ENCODE assay signal across 14 cellular contexts in genomic region chr9:89891221-89892052, GRCh38.
A peak's percentile ranks its signal among the peaks of the same experiment; 100 is the strongest.
DNase-seq lines count a peak whose midpoint lies in the region; ATAC-seq, FAIRE-seq and TF ChIP-seq lines count a peak whose summit lies in the region.
"Had no signal": no experiment of that assay in that cellular context is flagged by ENCODE, and none has a peak within 500 bp of the region (broad histone marks: within the 10 kb centered on the region; RNA-seq: fewer than 3 reads in every experiment).

No MANE protein-coding gene starts in this region.

- no peak overlapping the region for H2BK20ac ChIP-seq in H9 (ENCODE audit: low read depth, low read length, poor library complexity, severe bottlenecking)

- no peak overlapping the region for H4K5ac ChIP-seq in H9 (ENCODE audit: insufficient read length, low read depth, low read length)

- H3K27ac ChIP-seq in H9 (ENCODE audit: insufficient read length, low read depth, low read length) (no peak overlapping the region), gastrocnemius medialis (peak overlapping the region in 3 of 4 donors; percentile 29 to 60 (median 59))

- H3K27me3 Mint-ChIP-seq in H9 (ENCODE audit: low read depth): peaks cover 3% of the 10 kb centered on the region; the same call in 1 of the 2 replicates
- H3K27me3 Mint-ChIP-seq: naive B cell had no signal

- H3K9me3 ChIP-seq in H9 (ENCODE audit: control insufficient read depth, low read depth, low read length) (no peaks in the 10 kb centered on the region), gastrocnemius medialis (no peaks in the 10 kb centered on the region)

- H2BK5ac ChIP-seq in H9 (ENCODE audit: insufficient read length, low read length): no peak overlapping the region

- H3K27me3 ChIP-seq in H9 (ENCODE audit: insufficient read depth, low read length) (no peaks in the 10 kb centered on the region), gastrocnemius medialis (no peaks in the 10 kb centered on the region)

- no peaks in the 10 kb centered on the region for H3K23me2 ChIP-seq in H9 (ENCODE audit: insufficient read length, low read depth, low read length, poor library complexity, severe bottlenecking)

- H3K56ac ChIP-seq in H9 (ENCODE audit: insufficient read length, low read depth, low read length): no peak overlapping the region

- H3K79me1 ChIP-seq in H9 (ENCODE audit: insufficient read depth, low read depth, low read length, poor library complexity, severe bottlenecking): no peaks in the 10 kb centered on the region

- intact Hi-C loops in gastrocnemius medialis (cut with DNase I; ENCODE audit: low total_unique reads): loop anchor here (5.0 kb wide), 1 partner anchor 41 kb away; no protein-coding TSS in a partner anchor

- no peak for FAIRE-seq in H54 (lab: Jason Lieb, UNC)
- FAIRE-seq: K562 had no signal

- no peak for TF ChIP-seq POLR2A in gastrocnemius medialis (IDR thresholded peaks at IDR 0.05)
- TF ChIP-seq POLR2A in H54 (IDR thresholded peaks at IDR 0.05; ENCODE audit: low read depth, low read length): no peak

- DNase-seq in H9 (peak; percentile 10), fibroblast of pulmonary artery (ENCODE audit: low read depth) (peak; percentile 40), medulla oblongata (ENCODE audit: extremely low spot score) (peak; percentile 79), gastrocnemius medialis (peak in 1 of 2 donors; percentile 29), activated gamma-delta T cell (lab: John Stamatoyannopoulos, UW) (no peak), H54 (ENCODE audit: insufficient read length, low spot score) (no peak), SHP77 treated with DMSO at 0.1 percent for 48 hours (lab: John Stamatoyannopoulos, UW) (no peak)
- no peak for DNase-seq in activated naive CD4-positive, alpha-beta T cell treated with anti-CD3 and anti-CD28 coated beads, Interleukin-2, amount 50 U/mL, for 16 hours
- DNase-seq: activated CD4-positive, alpha-beta memory T cell treated with anti-CD3 and anti-CD28 coated beads, Interleukin-2, amount 10 ng/mL, durations not matched to agents 7 days and 5 days; naive B cell; NCI-H187 treated with DMSO at 0.1 percent for 48 hours; T-helper 2 cell had no signal

- no peaks in the 10 kb centered on the region; a peak in 1 of 7 replicates for H3K36me3 Mint-ChIP-seq in H9 (ENCODE audit: insufficient read depth in 1 of 3, low read depth in 3 of 3)
- H3K36me3 Mint-ChIP-seq: activated naive CD4-positive, alpha-beta T cell treated with anti-CD3 and anti-CD28 coated beads, Interleukin-2, amount 50 U/mL, for 72 hours; naive B cell had no signal

- H4K91ac ChIP-seq in H9 (ENCODE audit: insufficient read length, low read depth, low read length): no peak overlapping the region

- H3K4me2 ChIP-seq in H9 (ENCODE audit: insufficient read depth, insufficient read length, low read length): no peak overlapping the region

- H3K4me1 ChIP-seq in H9 (ENCODE audit: insufficient read depth, low read length) (no peaks in the 10 kb centered on the region), gastrocnemius medialis (peaks cover 22 to 25% of the 10 kb centered on the region in 2 donors)

- no peak overlapping the region; the same call in 1 of the 2 replicates for H3K14ac ChIP-seq in H9 (ENCODE audit: insufficient read depth, low read length)

- no peak overlapping the region for H3K4ac ChIP-seq in H9 (ENCODE audit: low read depth, low read length)

- no peak overlapping the region for H2AK5ac ChIP-seq in H9 (ENCODE audit: insufficient read length, low read length)

- no peak overlapping the region for H3K27ac Mint-ChIP-seq in H9
- H3K27ac Mint-ChIP-seq: activated CD4-positive, alpha-beta memory T cell treated with anti-CD3 and anti-CD28 coated beads, Interleukin-2, amount 10 ng/mL, durations not matched to agents 7 days and 5 days; activated naive CD4-positive, alpha-beta T cell treated with anti-CD3 and anti-CD28 coated beads, Interleukin-2, amount 50 U/mL, for 72 hours had no signal

- ATAC-seq in gastrocnemius medialis: peak; percentile 23 to 51
- ATAC-seq: activated naive CD4-positive, alpha-beta T cell treated with anti-CD3 and anti-CD28 coated beads, Interleukin-2, amount 50 U/mL, for 72 hours; K562 had no signal

- no CpG with 5 or more reads among the region's 9 CpGs for WGBS in H9 (ENCODE audit: extremely low coverage, insufficient read length, low lambda C conversion rate)

- H3K4me3 ChIP-seq in fibroblast of pulmonary artery (replicated peaks; ENCODE audit: low read depth, low read length): no peak overlapping the region
- H3K4me3 ChIP-seq in gastrocnemius medialis: no peak overlapping the region
- H3K4me3 ChIP-seq: K562 had no signal

- peaks cover 3 to 10% of the 10 kb centered on the region in 2 experiments; a peak in 1 of 5 replicates for H3K9me3 Mint-ChIP-seq in H9
- H3K9me3 Mint-ChIP-seq: activated CD4-positive, alpha-beta memory T cell treated with anti-CD3 and anti-CD28 coated beads, Interleukin-2, amount 10 ng/mL, durations not matched to agents 7 days and 5 days; activated naive CD4-positive, alpha-beta T cell treated with anti-CD3 and anti-CD28 coated beads, Interleukin-2, amount 50 U/mL, for 72 hours had no signal

- H3K23ac ChIP-seq in H9 (ENCODE audit: insufficient read length, low read depth, low read length): no peak overlapping the region

- H4K20me1 ChIP-seq in H9 (ENCODE audit: control insufficient read depth, insufficient read depth, insufficient read length): no peaks in the 10 kb centered on the region

- no peaks in the 10 kb centered on the region for H3K36me3 ChIP-seq in gastrocnemius medialis

- H3K4me3 Mint-ChIP-seq in H9: no peak overlapping the region
- H3K4me3 Mint-ChIP-seq: activated CD4-positive, alpha-beta memory T cell treated with anti-CD3 and anti-CD28 coated beads, Interleukin-2, amount 10 ng/mL, durations not matched to agents 7 days and 5 days; naive B cell had no signal

- no peak overlapping the region for H3K9ac ChIP-seq in H9 (ENCODE audit: extremely low read depth, insufficient read length, low read length)

- H4K8ac ChIP-seq in H9 (replicated peaks; ENCODE audit: insufficient read length, low read depth, low read length): no peak overlapping the region

- peaks cover 0 to 9% of the 10 kb centered on the region in 2 experiments; a peak in 2 of 4 replicates for H3K4me1 Mint-ChIP-seq in H9
- H3K4me1 Mint-ChIP-seq: activated CD4-positive, alpha-beta memory T cell treated with anti-CD3 and anti-CD28 coated beads, Interleukin-2, amount 10 ng/mL, durations not matched to agents 7 days and 5 days had no signal

- no peak overlapping the region for H2BK12ac ChIP-seq in H9 (ENCODE audit: insufficient read length, low read depth, low read length)

- H2BK120ac ChIP-seq in H9 (ENCODE audit: low read depth, low read length, poor library complexity, severe bottlenecking): no peak overlapping the region

- TF ChIP-seq CTCF in H9 (conservative IDR thresholded peaks at IDR 0.05) (no peak), fibroblast of pulmonary artery (IDR thresholded peaks at IDR 0.05; ENCODE audit: low read length, missing control alignments) (no peak), gastrocnemius medialis (IDR thresholded peaks at IDR 0.05 in 4 of 5, conservative IDR thresholded peaks at IDR 0.05 in 1 of 5) (no peak)

- no peak overlapping the region for H2BK15ac ChIP-seq in H9 (ENCODE audit: low read depth, low read length)

- H2AFZ ChIP-seq in H9 (ENCODE audit: low read length): no peak overlapping the region

- in situ Hi-C loops in gastrocnemius medialis (cut with MboI; ENCODE audit: low sequenced_read_pairs in 4 of 4): loop anchor here (25.0 kb wide), 1 partner anchor 279 kb away; the partner anchor contains the start of gene GADD45G (in 4 of the 4)

- no peaks in the 10 kb centered on the region for H3K79me2 ChIP-seq in H9 (ENCODE audit: insufficient read depth, low read length)

- H3K18ac ChIP-seq in H9 (ENCODE audit: insufficient read length, low read depth, low read length): no peak overlapping the region

- H3T11ph ChIP-seq in H9 (ENCODE audit: low read length): no peak overlapping the region

Comparison
In these comparisons a context has a peak if more than half of its experiments do, and no peak if none do; other contexts are left out.
1. DNase-seq: peak in H9 (single experiment), fibroblast of pulmonary artery (single experiment) and medulla oblongata (single experiment); none in activated gamma-delta T cell (single experiment), H54 (single experiment), SHP77 treated with DMSO at 0.1 percent for 48 hours (single experiment) and activated naive CD4-positive, alpha-beta T cell treated with anti-CD3 and anti-CD28 coated beads, Interleukin-2, amount 50 U/mL, for 16 hours (single experiment).